12 cellular contexts compared by ENCODE assay signal in the genomic region with DNA sequence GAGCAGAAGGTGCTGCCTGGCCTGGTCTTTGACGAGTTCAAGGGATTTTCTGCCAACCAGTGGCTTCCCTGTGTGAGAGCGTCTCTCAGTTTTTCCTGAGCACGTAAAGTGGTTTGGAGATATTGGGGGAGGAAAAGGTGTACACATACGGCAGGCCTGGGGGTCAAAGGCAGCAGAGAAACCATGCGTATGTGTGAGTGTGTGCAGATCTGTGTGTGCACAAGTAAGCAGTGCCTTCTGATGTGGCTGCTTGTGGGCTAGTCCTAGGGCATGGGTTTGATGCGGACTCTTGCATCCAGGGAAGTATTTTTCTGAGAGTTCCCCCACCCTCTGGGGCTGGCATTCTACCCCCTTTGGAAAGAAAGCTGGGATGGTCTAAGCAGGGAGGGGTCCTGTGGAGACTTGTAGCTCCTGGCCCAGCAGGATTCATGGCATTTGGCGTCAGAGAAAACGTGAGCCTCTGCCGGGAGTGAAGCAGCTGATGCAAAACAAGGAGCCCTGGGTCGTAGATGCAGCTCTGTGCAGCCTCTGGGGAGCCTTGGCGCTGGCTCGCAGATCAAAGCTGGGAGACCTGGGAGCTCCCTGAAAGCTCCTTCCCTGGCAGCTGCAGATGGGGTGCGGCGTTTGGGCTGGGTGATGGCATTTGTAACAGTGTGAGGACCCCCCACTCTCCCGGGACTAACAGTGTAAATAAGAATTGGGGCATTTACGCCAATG.
DNase-seq lines count a peak whose midpoint lies in the region; ATAC-seq and TF ChIP-seq lines count a peak whose summit lies in the region.
"Had no signal": no experiment of that assay in that cellular context is flagged by ENCODE, and none has a peak within 500 bp of the region (broad histone marks: within the 10 kb centered on the region; RNA-seq: fewer than 3 reads in every experiment).

No MANE protein-coding gene starts in this region.

- H3K36me3 Mint-ChIP-seq in activated T-cell treated with anti-CD3 and anti-CD28 coated beads, Interleukin-2, amount 50 U/mL, for 4 hours (ENCODE audit: insufficient read depth): no peaks in the 10 kb centered on the region
- no peaks in the 10 kb centered on the region for H3K36me3 Mint-ChIP-seq in Caco-2 (ENCODE audit: insufficient read depth, unreplicated experiment)

- peak; percentile 26 to 45 for ATAC-seq in activated T-cell treated with anti-CD3 and anti-CD28 coated beads, Interleukin-2, amount 50 U/mL, for 4 hours
- ATAC-seq in foreskin keratinocyte (peak; percentile 39), GM21526 (IDR thresholded peaks at IDR 0.05; ENCODE audit: low FRiP score, unreplicated experiment) (no peak)

- no peaks in the 10 kb centered on the region for H3K27me3 Mint-ChIP-seq in activated T-cell treated with anti-CD3 and anti-CD28 coated beads, Interleukin-2, amount 50 U/mL, for 4 hours (ENCODE audit: low read depth)
- peaks cover 3% of the 10 kb centered on the region for H3K27me3 Mint-ChIP-seq in Caco-2 (ENCODE audit: insufficient read depth, unreplicated experiment)

- H3K9me3 Mint-ChIP-seq in activated T-cell treated with anti-CD3 and anti-CD28 coated beads, Interleukin-2, amount 50 U/mL, for 4 hours: no peaks in the 10 kb centered on the region
- H3K9me3 Mint-ChIP-seq in Caco-2 (ENCODE audit: unreplicated experiment): no peaks in the 10 kb centered on the region

- H3K9me3 ChIP-seq in stomach smooth muscle (ENCODE audit: control insufficient read depth in 2 of 2, low read length in 2 of 2): no peaks in the 10 kb centered on the region
- no peaks in the 10 kb centered on the region for H3K9me3 ChIP-seq in Caco-2
- H3K9me3 ChIP-seq: right atrium auricular region had no signal

- H3K4me1 Mint-ChIP-seq in activated T-cell treated with anti-CD3 and anti-CD28 coated beads, Interleukin-2, amount 50 U/mL, for 4 hours (ENCODE audit: low read depth): peaks cover 44% of the 10 kb centered on the region
- peaks cover 6% of the 10 kb centered on the region for H3K4me1 Mint-ChIP-seq in Caco-2 (ENCODE audit: low read depth, unreplicated experiment)

- H3K27ac ChIP-seq in foreskin keratinocyte: no peak overlapping the region
- peak overlapping the region; percentile 84 for H3K27ac ChIP-seq in stomach smooth muscle (ENCODE audit: low read length)
- H3K27ac ChIP-seq: C4-2B, right atrium auricular region, VCaP had no signal

- peak overlapping the region; percentile 58 to 62 for H3K9ac ChIP-seq in stomach smooth muscle (ENCODE audit: low read length in 2 of 2)

- TF ChIP-seq CTCF in foreskin keratinocyte (conservative IDR thresholded peaks at IDR 0.05): no peak
- no peak for TF ChIP-seq CTCF in Caco-2 (IDR thresholded peaks at IDR 0.05; ENCODE audit: insufficient read depth in 1 of 2, low read depth in 1 of 2, low read length in 1 of 2, severe bottlenecking in 1 of 2, unreplicated experiment in 1 of 2)

- no peak overlapping the region for H3K27ac Mint-ChIP-seq in Caco-2 (ENCODE audit: unreplicated experiment)

- no peak for DNase-seq in activated T-cell treated with anti-CD3 and anti-CD28 coated beads, Interleukin-2, amount 50 U/mL, for 4 hours
- no peak for DNase-seq in activated T-cell treated with anti-CD3 and anti-CD28 coated beads, Interleukin-2, amount 50 U/mL, for 48 hours
- DNase-seq in NCI-H345 (lab: John Stamatoyannopoulos, UW) (peak; percentile 85), foreskin keratinocyte (peak in 1 of 2 donors; percentile 15), Caco-2 (no peak)
- no peak for DNase-seq in activated CD4-positive, alpha-beta T cell treated with anti-CD3 and anti-CD28 coated beads, Interleukin-2, amount 50 U/mL, for 4 hours
- DNase-seq: NCI-H226 had no signal

- intact Hi-C loops in Caco-2 (cut with micrococcal nuclease; ENCODE audit: unreplicated experiment): no loop called here

- CTCF ChIA-PET in Caco-2 (lab: Charles Lee): interaction anchor here (0.6 kb wide), 1 partner anchor 394 kb away, joined by 7 read pairs; no protein-coding TSS in a partner anchor

- H3K4me3 ChIP-seq in stomach smooth muscle (ENCODE audit: low read length in 2 of 2) (peak overlapping the region; percentile 5 to 65), Caco-2 (ENCODE audit: low read depth, low read length) (no peak overlapping the region)
- H3K4me3 ChIP-seq: right atrium auricular region had no signal

- H3K27me3 ChIP-seq in foreskin keratinocyte (peaks cover 4% of the 10 kb centered on the region), stomach smooth muscle (ENCODE audit: control insufficient read depth in 1 of 2, insufficient read depth in 2 of 2, low read length in 2 of 2) (no peaks in the 10 kb centered on the region), Caco-2 (replicated peaks; ENCODE audit: control insufficient read depth, insufficient read depth, low read length) (no peaks in the 10 kb centered on the region)
- H3K27me3 ChIP-seq: right atrium auricular region had no signal

- BruUV-seq in Caco-2 (replicated peaks; lab: Mats Ljungman, UMichigan): no TSS peak

- H3K36me3 ChIP-seq in stomach smooth muscle (ENCODE audit: control insufficient read depth in 2 of 2, insufficient read depth in 2 of 2, low read length in 2 of 2) (no peaks in the 10 kb centered on the region), Caco-2 (ENCODE audit: control insufficient read depth, insufficient read depth, low read length) (no peaks in the 10 kb centered on the region)
- H3K36me3 ChIP-seq: right atrium auricular region had no signal

- H3K4me1 ChIP-seq in foreskin keratinocyte: peaks cover 12% of the 10 kb centered on the region
- H3K4me1 ChIP-seq in stomach smooth muscle (ENCODE audit: control insufficient read depth, insufficient read depth, low read length): peaks cover 30% of the 10 kb centered on the region
- peaks cover 7% of the 10 kb centered on the region for H3K4me1 ChIP-seq in Caco-2
- H3K4me1 ChIP-seq: right atrium auricular region had no signal

- H3K4me3 Mint-ChIP-seq in activated T-cell treated with anti-CD3 and anti-CD28 coated beads, Interleukin-2, amount 50 U/mL, for 4 hours: peak overlapping the region; percentile 83
- no peak overlapping the region for H3K4me3 Mint-ChIP-seq in Caco-2 (ENCODE audit: unreplicated experiment)

- POLR2A ChIA-PET in Caco-2 (lab: Charles Lee): no interaction called here
